In the genomic region with DNA sequence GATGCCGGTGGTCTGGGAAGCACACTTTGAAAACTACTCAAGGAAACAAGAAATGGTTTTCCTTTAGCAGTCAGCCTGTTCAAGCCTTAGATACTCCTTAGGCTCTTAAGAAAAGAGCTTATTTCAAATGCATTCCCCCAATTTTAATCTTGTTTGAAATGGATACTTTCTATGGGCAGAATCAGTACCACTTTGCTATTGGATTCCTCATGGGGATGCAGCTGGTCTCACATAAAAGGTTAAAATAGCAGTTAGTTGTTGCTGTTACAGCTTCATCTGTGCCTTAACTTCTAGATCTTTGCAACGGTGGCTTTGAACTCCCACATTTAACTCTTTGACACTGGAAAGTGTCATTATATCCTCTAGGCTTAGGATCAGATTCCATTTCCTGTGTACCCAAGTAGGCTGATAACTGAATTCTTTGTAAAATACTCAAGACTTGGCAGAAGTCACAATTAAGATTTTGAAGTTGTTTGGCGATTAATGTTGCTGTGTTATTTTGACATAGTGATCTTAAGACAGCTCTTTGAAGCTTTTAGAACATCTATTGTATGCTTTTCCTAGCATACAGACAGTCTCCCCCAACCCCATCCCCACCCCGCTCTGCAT, we compare ENCODE assay signal across 10 cellular contexts. TPM values are rescaled to one million over a fixed set of nuclear protein-coding genes. Genes with fewer than 3 reads are reported as not detected.
A peak's percentile ranks its signal among the peaks of the same experiment; 100 is the strongest.
DNase-seq lines count a peak whose midpoint lies in the region; ATAC-seq and TF ChIP-seq lines count a peak whose summit lies in the region.
"Had no signal": no experiment of that assay in that cellular context is flagged by ENCODE, and none has a peak within 500 bp of the region (broad histone marks: within the 10 kb centered on the region; RNA-seq: fewer than 3 reads in every experiment).

No MANE protein-coding gene starts in this region.

- WGBS in ovary, 3 donors = 12 to 36% (median 14%) methylated on average over 4 of the region's 4 CpGs

- H3K4me1 ChIP-seq in ovary (ENCODE audit: insufficient read depth) (peaks cover 22% of the 10 kb centered on the region), A673 (ENCODE audit: insufficient read depth, low read length, poor library complexity, severe bottlenecking) (peaks cover 7% of the 10 kb centered on the region)

- peaks cover 18 to 48% (median 36%) of the 10 kb centered on the region in 3 donors for H3K27me3 Mint-ChIP-seq in CD14-positive monocyte (ENCODE audit: low read depth in 3 of 3)

- intact Hi-C loops in CD14-positive monocyte (cut with micrococcal nuclease) (loop anchor here (5.0 to 10.0 kb wide), 6 partner anchors 172 to 456 kb away; no protein-coding TSS in a partner anchor), ovary (cut with DNase I) (loop anchor here (5.0 to 10.0 kb wide), 8 partner anchors 172 to 876 kb away; no protein-coding TSS in a partner anchor), head of caudate nucleus (cut with DNase I) (no loop called here), A673 (cut with micrococcal nuclease; ENCODE audit: unreplicated experiment) (loop anchor here (5.0 kb wide), 3 partner anchors 169 to 876 kb away; no protein-coding TSS in a partner anchor)

- peaks cover 69 to 74% of the 10 kb centered on the region in 2 donors for H3K36me3 Mint-ChIP-seq in CD14-positive monocyte

- H3K36me3 ChIP-seq in ovary = no peaks in the 10 kb centered on the region
- no peaks in the 10 kb centered on the region for H3K36me3 ChIP-seq in A673 (ENCODE audit: insufficient read depth, low read length, poor library complexity, severe bottlenecking)

- TF ChIP-seq CTCF in CD14-positive monocyte (IDR thresholded peaks at IDR 0.05) (no peak), WI38 (IDR thresholded peaks at IDR 0.05; ENCODE audit: low read depth, low read length) (no peak), ovary (IDR thresholded peaks at IDR 0.05) (no peak), A673 (conservative IDR thresholded peaks at IDR 0.05; ENCODE audit: low read depth, low read length) (no peak)

- H3K9me3 ChIP-seq in ovary (no peaks in the 10 kb centered on the region), A673 (ENCODE audit: low read depth, low read length, poor library complexity, severe bottlenecking) (no peaks in the 10 kb centered on the region)

- BruUV-seq in A673 (replicated peaks; lab: Mats Ljungman, UMichigan) = no TSS peak

- peaks cover 0 to 5% (median 2%) of the 10 kb centered on the region in 7 donors for H3K9me3 Mint-ChIP-seq in CD14-positive monocyte
- H3K9me3 Mint-ChIP-seq: activated T-cell treated with anti-CD3 and anti-CD28 coated beads, Interleukin-2, amount 50 U/mL, for 4 hours had no signal

- POLR2A ChIA-PET in A673 (lab: Charles Lee; ENCODE audit: low non-redundant PET) = no interaction called here

- ATAC-seq in GM21619 (IDR thresholded peaks at IDR 0.05; ENCODE audit: unreplicated experiment) = no peak
- ATAC-seq: activated T-cell treated with anti-CD3 and anti-CD28 coated beads, Interleukin-2, amount 50 U/mL, for 4 hours had no signal

- H3K27ac Mint-ChIP-seq in CD14-positive monocyte = no peak overlapping the region

- CTCF ChIA-PET in A673 (lab: Charles Lee) = interaction anchor here (0.6 to 0.7 kb wide), 2 partner anchors 174 to 767 kb away, joined by 3 to 7 read pairs; no protein-coding TSS in a partner anchor

- H3K27ac ChIP-seq in ovary (no peak overlapping the region), A673 (ENCODE audit: low read depth, low read length, poor library complexity, severe bottlenecking) (no peak overlapping the region)

- peak overlapping the region; percentile 98 for H3K4me3 Mint-ChIP-seq in CD14-positive monocyte

- no peak for TF ChIP-seq POLR2A in ovary (IDR thresholded peaks at IDR 0.05)

- no peak for TF ChIP-seq EP300 in ovary (IDR thresholded peaks at IDR 0.05)

- H3K27me3 ChIP-seq in ovary (no peaks in the 10 kb centered on the region), A673 (replicated peaks; ENCODE audit: insufficient read depth, low read depth, low read length, poor library complexity) (peaks cover 43% of the 10 kb centered on the region)

- H3K4me3 ChIP-seq in WI38 (ENCODE audit: low read depth, low read length) = peak overlapping the region; percentile 96
- peak overlapping the region; percentile 92 for H3K4me3 ChIP-seq in ovary
- no peak overlapping the region for H3K4me3 ChIP-seq in A673 (ENCODE audit: low read depth, low read length, poor library complexity, severe bottlenecking)

- peaks cover 42% of the 10 kb centered on the region for H3K4me1 Mint-ChIP-seq in CD14-positive monocyte

- DNase-seq in CD14-positive monocyte (ENCODE audit: low spot score) (no peak), glomerular endothelial cell (ENCODE audit: extremely low read depth, low read depth, low spot score) (peak; percentile 41), ovary (no peak), head of caudate nucleus (no peak), A673 (ENCODE audit: low spot score) (no peak)
- no peak for DNase-seq in activated CD4-positive, CD25-positive, alpha-beta regulatory T cell treated with anti-CD3 and anti-CD28 coated beads, Interleukin-2, amount 50 U/mL, for 72 hours
- DNase-seq: activated T-cell treated with anti-CD3 and anti-CD28 coated beads, Interleukin-2, amount 50 U/mL, for 4 hours; NCI-H2171 had no signal

RNA-seq across cellular contexts. Expression of a gene that starts 2.2 kb away (rescaled TPM):
- polyA plus RNA-seq in CD14-positive monocyte (10 to 100 TPM in 1 of 2 donors, under 1 TPM in 1; 0.52 to 55.4 TPM), ovary (100 to 1,000 TPM in 1 of 2 donors, 10 to 100 TPM in 1; 64.4 to 118 TPM)
- total RNA-seq in glomerular endothelial cell (2,289 and 4,309 TPM in 2 replicates), ovary (100 to 1,000 TPM in 6 of 7 donors, 10 to 100 TPM in 1; 53.6 to 428 (median 234) TPM), A673 (2021) (0.76 and 0.80 TPM in 2 replicates)

Comparison
In these comparisons a context has a peak if more than half of its experiments do, and no peak if none do; other contexts are left out.
1. RNA of a gene that starts 2.2 kb away (total RNA-seq): 2,289 to 4,309 TPM in glomerular endothelial cell and 53.6 to 428 TPM in ovary; 0.76 to 0.80 TPM in A673; every median in the first group is over 10 times any median in the second.